In the genomic region with DNA sequence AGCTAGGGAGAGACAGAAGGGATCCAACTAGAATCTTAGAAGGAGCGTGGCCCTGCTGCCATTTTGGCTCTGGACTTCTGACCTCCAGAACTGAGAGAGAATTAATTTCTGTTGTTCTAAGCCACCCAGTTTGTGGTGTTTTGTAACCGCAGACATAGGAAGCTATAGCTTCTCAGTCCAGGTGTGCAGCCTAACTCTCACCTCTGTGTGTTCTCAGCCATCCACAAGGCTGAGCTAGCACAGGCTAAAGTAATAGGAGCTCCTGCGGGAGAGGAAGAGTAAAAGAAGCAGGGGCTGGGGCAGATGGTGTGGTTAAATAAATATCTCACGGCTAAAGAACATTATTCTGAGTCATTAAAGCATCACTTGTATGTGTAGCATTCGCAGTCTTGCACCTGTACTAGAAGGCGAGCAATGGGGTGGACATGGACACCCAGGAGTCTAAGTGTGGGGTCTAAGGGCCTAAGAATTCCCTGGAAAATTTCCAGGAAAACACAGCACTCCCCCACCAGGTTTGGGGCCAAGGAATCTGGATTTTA, we compare ENCODE assay signal across 11 cellular contexts.
A peak's percentile ranks its signal among the peaks of the same experiment; 100 is the strongest.
DNase-seq lines count a peak whose midpoint lies in the region; ATAC-seq lines count a peak whose summit lies in the region.
"Had no signal": no experiment of that assay in that cellular context is flagged by ENCODE, and none has a peak within 500 bp of the region (broad histone marks: within the 10 kb centered on the region; RNA-seq: fewer than 3 reads in every experiment).

No MANE protein-coding gene starts in this region.

- in situ Hi-C loops in G401 (cut with HindIII; ENCODE audit: low sequenced_read_pairs): no loop called here

- no peak for ATAC-seq in HG02970 (IDR thresholded peaks at IDR 0.05; ENCODE audit: low FRiP score, unreplicated experiment)
- ATAC-seq: A549 had no signal

- DNase-seq in COLO668 (lab: John Stamatoyannopoulos, UW; ENCODE audit: unreplicated experiment) (peak; percentile 63), NCI-H146 treated with DMSO at 0.1 percent for 48 hours (lab: John Stamatoyannopoulos, UW; ENCODE audit: unreplicated experiment) (peak; percentile 50), RPMI8226 (peak; percentile 51), kidney tubule cell (ENCODE audit: low spot score) (peak; percentile 23), DMS79 treated with DMSO at 0.1 percent for 48 hours (lab: John Stamatoyannopoulos, UW) (no peak), G401 (ENCODE audit: low spot score) (no peak)
- DNase-seq: DMS153, H7, NCI-H2029 had no signal

Comparison
In these comparisons a context has a peak if more than half of its experiments do, and no peak if none do; other contexts are left out.
1. DNase-seq: peak in COLO668 (single experiment), NCI-H146 treated with DMSO at 0.1 percent for 48 hours (single experiment), RPMI8226 (single experiment) and kidney tubule cell (single experiment); none in DMS79 treated with DMSO at 0.1 percent for 48 hours (single experiment) and G401 (single experiment).